19 cellular contexts compared by ENCODE assay signal in the genomic region with DNA sequence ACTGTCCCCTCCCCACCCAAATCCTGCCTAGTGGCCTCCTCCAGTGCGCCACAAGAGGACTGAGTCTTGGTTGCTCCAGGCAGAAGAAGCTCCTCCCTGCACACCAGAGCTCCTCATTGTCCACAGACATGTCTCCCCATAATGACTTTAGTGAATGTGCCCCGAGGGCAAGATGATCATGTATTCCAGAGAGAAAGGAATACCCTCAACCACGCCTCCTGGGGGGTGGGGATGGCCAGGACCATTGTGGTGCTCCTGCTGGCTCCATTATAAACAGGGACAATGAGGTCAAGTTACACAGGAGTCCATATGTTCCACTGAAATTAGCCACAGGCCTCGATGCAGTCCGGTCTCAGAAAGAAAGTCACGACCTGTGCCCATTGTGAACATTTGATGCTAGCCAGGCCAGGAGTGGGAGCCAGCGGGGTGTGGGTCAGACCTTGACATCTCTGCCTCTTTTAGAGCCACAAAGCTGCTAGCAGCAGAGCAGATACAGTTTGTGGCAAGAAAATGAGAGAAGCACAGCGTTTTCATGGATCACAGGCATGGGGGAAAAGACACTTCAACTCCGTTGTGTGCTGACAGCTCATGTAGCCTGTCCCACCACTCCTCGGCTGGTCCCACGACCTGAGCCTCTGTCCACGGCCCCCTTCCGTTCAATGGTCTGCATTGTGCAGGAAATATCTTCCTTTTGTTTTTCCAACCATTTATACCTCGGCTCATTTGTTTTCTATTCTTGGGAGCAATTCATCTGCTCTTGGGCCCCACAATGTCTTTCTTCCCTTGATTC.
"Had no signal": no experiment of that assay in that cellular context is flagged by ENCODE, and none has a peak within 500 bp of the region (broad histone marks: within the 10 kb centered on the region; RNA-seq: fewer than 3 reads in every experiment).

No MANE protein-coding gene starts in this region.

- H3K27me3 ChIP-seq: hepatocyte, left lung, ovary had no signal

- H3K27ac Mint-ChIP-seq: activated CD8-positive, alpha-beta T cell treated with anti-CD3 and anti-CD28 coated beads for 36 hours had no signal

- H3K9me3 ChIP-seq: left lung, ovary, thoracic aorta had no signal

- FAIRE-seq: colon, keratinocyte, TTC549 had no signal

- H3K4me1 ChIP-seq: left lung had no signal

- H3K36me3 ChIP-seq: cardiac muscle cell, left lung, ovary, thoracic aorta had no signal

- H3K36me3 Mint-ChIP-seq: activated naive CD4-positive, alpha-beta T cell treated with anti-CD3 and anti-CD28 coated beads, Interleukin-2, amount 50 U/mL, for 72 hours had no signal

- H3K27ac ChIP-seq: cardiac muscle cell, hepatocyte, left lung, ovary, thoracic aorta had no signal

- H3K4me3 Mint-ChIP-seq: activated CD8-positive, alpha-beta T cell treated with anti-CD3 and anti-CD28 coated beads for 36 hours; WTC11 had no signal

- H3K4me3 ChIP-seq: cardiac muscle cell, hepatocyte, left lung, ovary, thoracic aorta had no signal

- ATAC-seq: activated CD8-positive, alpha-beta T cell treated with anti-CD3 and anti-CD28 coated beads for 36 hours; activated naive CD4-positive, alpha-beta T cell treated with anti-CD3 and anti-CD28 coated beads, Interleukin-2, amount 50 U/mL, for 72 hours; esophagus mucosa; left lung; WTC11 had no signal

- H3K9me3 Mint-ChIP-seq: activated CD8-positive, alpha-beta T cell treated with anti-CD3 and anti-CD28 coated beads for 36 hours; activated naive CD4-positive, alpha-beta T cell treated with anti-CD3 and anti-CD28 coated beads, Interleukin-2, amount 50 U/mL, for 72 hours; WTC11 had no signal

- DNase-seq: activated CD4-positive, alpha-beta T cell treated with anti-CD3 and anti-CD28 coated beads for 48 hours; activated CD8-positive, alpha-beta memory T cell treated with anti-CD3 and anti-CD28 coated beads, Interleukin-2, amount 50 U/mL, for 4 hours; activated CD8-positive, alpha-beta T cell treated with anti-CD3 and anti-CD28 coated beads for 36 hours; activated effector memory CD4-positive, alpha-beta T cell treated with anti-CD3 and anti-CD28 coated beads, Interleukin-2, amount 50 U/mL, for 16 hours; activated T-cell treated with anti-CD3 and anti-CD28 coated beads, Interleukin-2, amount 50 U/mL, for 48 hours; left lung; ovary; stimulated activated CD4-positive, alpha-beta T cell treated with anti-CD3 and anti-CD28 coated beads, Interleukin-12 subunit alpha, Interleukin-12 subunit beta, amount 100 ng/mL, for 4 hours; stimulated activated CD4-positive, alpha-beta T cell treated with anti-CD3 and anti-CD28 coated beads, Interleukin-2, amount 100 ng/mL, for 24 hours; T-helper 2 cell had no signal
